8 cellular contexts compared by ENCODE assay signal in genomic region chr5:34007116-34007674, GRCh38.
DNase-seq lines count a peak whose midpoint lies in the region; ATAC-seq and TF ChIP-seq lines count a peak whose summit lies in the region.

No MANE protein-coding gene starts in this region.

- H3K4me3 ChIP-seq in AG10803 (ENCODE audit: low read length) (peak overlapping the region; percentile 82), HFF-Myc (replicated peaks; ENCODE audit: low read depth, low read length) (peak overlapping the region; percentile 58), adipocyte (ENCODE audit: low read length) (peak overlapping the region; percentile 88), iPS-11a (ENCODE audit: low read depth, low read length) (peak overlapping the region; percentile 85), skeletal muscle cell (ENCODE audit: low read depth, low read length) (peak overlapping the region; percentile 68)

- no peak for DNase-seq in AG10803 (ENCODE audit: low read depth)
- no peak for DNase-seq in HFF-Myc (ENCODE audit: extremely low read depth, low read depth)
- DNase-seq in adipocyte (ENCODE audit: low read depth): peak; percentile 56
- DNase-seq in skeletal muscle cell (ENCODE audit: low read depth): no peak
- DNase-seq in glomerular visceral epithelial cell (ENCODE audit: extremely low spot score): no peak

- TF ChIP-seq CTCF in AG10803 (conservative IDR thresholded peaks at IDR 0.05; ENCODE audit: low read length) (no peak), HFF-Myc (IDR thresholded peaks at IDR 0.05; ENCODE audit: low read depth, low read length, missing control alignments) (no peak)

- H3K27me3 ChIP-seq in adipocyte (replicated peaks; ENCODE audit: control insufficient read depth, insufficient read depth, low read length): no peaks in the 10 kb centered on the region

- H3K4me1 ChIP-seq in adipocyte (ENCODE audit: control insufficient read depth, insufficient read depth, low read length): peaks cover 36% of the 10 kb centered on the region

- H3K9me3 ChIP-seq in adipocyte (ENCODE audit: control insufficient read depth, low read length): no peaks in the 10 kb centered on the region

- ATAC-seq in HG03432 (IDR thresholded peaks at IDR 0.05; ENCODE audit: unreplicated experiment) (no peak), HG03159 (IDR thresholded peaks at IDR 0.05; ENCODE audit: unreplicated experiment) (no peak)

- H3K9ac ChIP-seq in adipocyte (ENCODE audit: low read length): peak overlapping the region; percentile 93

- H3K36me3 ChIP-seq in adipocyte (ENCODE audit: control insufficient read depth, insufficient read depth, low read length, severe bottlenecking): peaks cover 16% of the 10 kb centered on the region
